In genomic region chr15:61621146-61621545, GRCh38 we compare ENCODE assay signal across 8 cellular contexts.
DNase-seq lines count a peak whose midpoint lies in the region; ATAC-seq and TF ChIP-seq lines count a peak whose summit lies in the region.

No MANE protein-coding gene starts in this region.

- H3K4me1 Mint-ChIP-seq in brain (no peaks in the 10 kb centered on the region), mesothelial cell of epicardium (no peaks in the 10 kb centered on the region)

- H3K36me3 Mint-ChIP-seq in brain (no peaks in the 10 kb centered on the region), mesothelial cell of epicardium (no peaks in the 10 kb centered on the region)

- ATAC-seq in HG02678 (IDR thresholded peaks at IDR 0.05; ENCODE audit: unreplicated experiment) (no peak), GM18861 (IDR thresholded peaks at IDR 0.05; ENCODE audit: unreplicated experiment) (no peak)

- H3K27ac Mint-ChIP-seq in brain: no peak overlapping the region
- H3K27ac Mint-ChIP-seq in mesothelial cell of epicardium: no peak overlapping the region

- TF ChIP-seq CTCF in brain (conservative IDR thresholded peaks at IDR 0.05) (peak; percentile 58 to 77), mesothelial cell of epicardium (IDR thresholded peaks at IDR 0.05; ENCODE audit: unreplicated experiment) (peak; percentile 21)

- peaks cover 3 to 16% (median 13%) of the 10 kb centered on the region in 5 experiments for H3K9me3 Mint-ChIP-seq in brain
- peaks cover 18% of the 10 kb centered on the region for H3K9me3 Mint-ChIP-seq in mesothelial cell of epicardium

- peaks cover 7% of the 10 kb centered on the region for H3K27me3 Mint-ChIP-seq in brain
- H3K27me3 Mint-ChIP-seq in mesothelial cell of epicardium (ENCODE audit: low read depth): peaks cover 9% of the 10 kb centered on the region

- H3K4me3 Mint-ChIP-seq in brain (no peak overlapping the region), mesothelial cell of epicardium (no peak overlapping the region)

- DNase-seq in activated CD4-positive, alpha-beta T cell treated with anti-CD3 and anti-CD28 coated beads, Interleukin-2, amount 50 U/mL, for 48 hours: peak; percentile 5 to 14
- DNase-seq in activated CD4-positive, alpha-beta T cell treated with anti-CD3 and anti-CD28 coated beads, Interleukin-2, amount 50 U/mL, for 4 hours: no peak
- DNase-seq in NCI-H187 treated with DMSO at 0.1 percent for 48 hours (lab: John Stamatoyannopoulos, UW) (peak; percentile 14), mesothelial cell of epicardium (ENCODE audit: low spot score in 2 of 2, unreplicated experiment in 2 of 2) (peak in 1 of 2 experiments; percentile 49)
- no peak for DNase-seq in NK-92 treated with Interleukin-12 subunit alpha and Interleukin-12 subunit beta, amount 100 ng/mL, for 24 hours (lab: John Stamatoyannopoulos, UW)

Comparison
In these comparisons a context has a peak if more than half of its experiments do, and no peak if none do; other contexts are left out.
1. DNase-seq: peak in activated CD4-positive, alpha-beta T cell treated with anti-CD3 and anti-CD28 coated beads, Interleukin-2, amount 50 U/mL, for 48 hours (2 of 2) and NCI-H187 treated with DMSO at 0.1 percent for 48 hours (single experiment); none in activated CD4-positive, alpha-beta T cell treated with anti-CD3 and anti-CD28 coated beads, Interleukin-2, amount 50 U/mL, for 4 hours (0 of 2) and NK-92 treated with Interleukin-12 subunit alpha and Interleukin-12 subunit beta, amount 100 ng/mL, for 24 hours (single experiment).